1 cellular context compared by ENCODE assay signal in genomic region chr3:56818156-56818985, GRCh38.
TF ChIP-seq lines count a peak whose summit lies in the region.

No MANE protein-coding gene starts in this region.

TF ChIP-seq in HepG2, 621 proteins besides CTCF, POLR2A, EP300 and RAD21 (continued from another document and continues in another):
- TF ChIP-seq ZBTB26 (CRISPR knock-in tag; IDR thresholded peaks at IDR 0.05; ENCODE audit: borderline replicate concordance) = peak; percentile 39
- TF ChIP-seq SUZ12 (IDR thresholded peaks at IDR 0.05; ENCODE audit: low read depth, low read length) = no peak
- no peak for TF ChIP-seq ZNF646 (CRISPR knock-in tag; IDR thresholded peaks at IDR 0.05)
- no peak for TF ChIP-seq SMYD3 (CRISPR knock-in tag; IDR thresholded peaks at IDR 0.05)
- TF ChIP-seq ARHGAP35 (CRISPR knock-in tag; IDR thresholded peaks at IDR 0.05; ENCODE audit: borderline replicate concordance) = no peak
- TF ChIP-seq ATF7-NPFF (CRISPR knock-in tag; IDR thresholded peaks at IDR 0.05; ENCODE audit: low read depth) = no peak
- TF ChIP-seq, protein P1, sequence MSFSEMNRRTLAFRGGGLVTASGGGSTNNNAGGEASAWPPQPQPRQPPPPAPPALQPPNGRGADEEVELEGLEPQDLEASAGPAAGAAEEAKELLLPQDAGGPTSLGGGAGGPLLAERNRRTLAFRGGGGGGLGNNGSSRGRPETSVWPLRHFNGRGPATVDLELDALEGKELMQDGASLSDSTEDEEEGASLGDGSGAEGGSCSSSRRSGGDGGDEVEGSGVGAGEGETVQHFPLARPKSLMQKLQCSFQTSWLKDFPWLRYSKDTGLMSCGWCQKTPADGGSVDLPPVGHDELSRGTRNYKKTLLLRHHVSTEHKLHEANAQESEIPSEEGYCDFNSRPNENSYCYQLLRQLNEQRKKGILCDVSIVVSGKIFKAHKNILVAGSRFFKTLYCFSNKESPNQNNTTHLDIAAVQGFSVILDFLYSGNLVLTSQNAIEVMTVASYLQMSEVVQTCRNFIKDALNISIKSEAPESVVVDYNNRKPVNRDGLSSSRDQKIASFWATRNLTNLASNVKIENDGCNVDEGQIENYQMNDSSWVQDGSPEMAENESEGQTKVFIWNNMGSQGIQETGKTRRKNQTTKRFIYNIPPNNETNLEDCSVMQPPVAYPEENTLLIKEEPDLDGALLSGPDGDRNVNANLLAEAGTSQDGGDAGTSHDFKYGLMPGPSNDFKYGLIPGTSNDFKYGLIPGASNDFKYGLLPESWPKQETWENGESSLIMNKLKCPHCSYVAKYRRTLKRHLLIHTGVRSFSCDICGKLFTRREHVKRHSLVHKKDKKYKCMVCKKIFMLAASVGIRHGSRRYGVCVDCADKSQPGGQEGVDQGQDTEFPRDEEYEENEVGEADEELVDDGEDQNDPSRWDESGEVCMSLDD (CRISPR knock-in tag; IDR thresholded peaks at IDR 0.05; ENCODE audit: borderline replicate concordance) = no peak
- no peak for TF ChIP-seq FOXP1 (IDR thresholded peaks at IDR 0.05)
- peak; percentile 52; the same call in 1 of the 2 replicates for TF ChIP-seq FOXP1 (CRISPR knock-in tag; IDR thresholded peaks at IDR 0.05)
- no peak for TF ChIP-seq ZNF567 (CRISPR knock-in tag; IDR thresholded peaks at IDR 0.05; ENCODE audit: borderline replicate concordance)
- TF ChIP-seq, protein P2, sequence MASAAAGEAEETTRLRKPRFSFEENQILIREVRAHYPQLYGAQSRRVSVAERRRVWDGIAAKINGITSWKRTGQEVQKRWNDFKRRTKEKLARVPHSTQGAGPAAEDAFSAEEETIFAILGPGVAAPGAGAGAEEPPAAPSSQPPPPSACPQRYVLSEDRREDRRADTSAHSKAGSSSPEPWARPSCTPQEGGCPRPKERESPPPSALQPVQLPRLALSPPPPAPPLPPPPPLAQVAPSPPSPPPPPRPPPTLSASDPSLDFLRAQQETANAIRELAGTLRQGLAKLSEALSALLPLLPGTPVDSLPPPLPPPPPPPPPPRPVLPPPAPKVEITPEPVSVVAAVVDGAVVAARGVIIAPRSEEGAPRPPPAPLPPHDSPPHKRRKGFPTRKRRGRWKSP (CRISPR knock-in tag; IDR thresholded peaks at IDR 0.05) = no peak
- TF ChIP-seq, protein P3, sequence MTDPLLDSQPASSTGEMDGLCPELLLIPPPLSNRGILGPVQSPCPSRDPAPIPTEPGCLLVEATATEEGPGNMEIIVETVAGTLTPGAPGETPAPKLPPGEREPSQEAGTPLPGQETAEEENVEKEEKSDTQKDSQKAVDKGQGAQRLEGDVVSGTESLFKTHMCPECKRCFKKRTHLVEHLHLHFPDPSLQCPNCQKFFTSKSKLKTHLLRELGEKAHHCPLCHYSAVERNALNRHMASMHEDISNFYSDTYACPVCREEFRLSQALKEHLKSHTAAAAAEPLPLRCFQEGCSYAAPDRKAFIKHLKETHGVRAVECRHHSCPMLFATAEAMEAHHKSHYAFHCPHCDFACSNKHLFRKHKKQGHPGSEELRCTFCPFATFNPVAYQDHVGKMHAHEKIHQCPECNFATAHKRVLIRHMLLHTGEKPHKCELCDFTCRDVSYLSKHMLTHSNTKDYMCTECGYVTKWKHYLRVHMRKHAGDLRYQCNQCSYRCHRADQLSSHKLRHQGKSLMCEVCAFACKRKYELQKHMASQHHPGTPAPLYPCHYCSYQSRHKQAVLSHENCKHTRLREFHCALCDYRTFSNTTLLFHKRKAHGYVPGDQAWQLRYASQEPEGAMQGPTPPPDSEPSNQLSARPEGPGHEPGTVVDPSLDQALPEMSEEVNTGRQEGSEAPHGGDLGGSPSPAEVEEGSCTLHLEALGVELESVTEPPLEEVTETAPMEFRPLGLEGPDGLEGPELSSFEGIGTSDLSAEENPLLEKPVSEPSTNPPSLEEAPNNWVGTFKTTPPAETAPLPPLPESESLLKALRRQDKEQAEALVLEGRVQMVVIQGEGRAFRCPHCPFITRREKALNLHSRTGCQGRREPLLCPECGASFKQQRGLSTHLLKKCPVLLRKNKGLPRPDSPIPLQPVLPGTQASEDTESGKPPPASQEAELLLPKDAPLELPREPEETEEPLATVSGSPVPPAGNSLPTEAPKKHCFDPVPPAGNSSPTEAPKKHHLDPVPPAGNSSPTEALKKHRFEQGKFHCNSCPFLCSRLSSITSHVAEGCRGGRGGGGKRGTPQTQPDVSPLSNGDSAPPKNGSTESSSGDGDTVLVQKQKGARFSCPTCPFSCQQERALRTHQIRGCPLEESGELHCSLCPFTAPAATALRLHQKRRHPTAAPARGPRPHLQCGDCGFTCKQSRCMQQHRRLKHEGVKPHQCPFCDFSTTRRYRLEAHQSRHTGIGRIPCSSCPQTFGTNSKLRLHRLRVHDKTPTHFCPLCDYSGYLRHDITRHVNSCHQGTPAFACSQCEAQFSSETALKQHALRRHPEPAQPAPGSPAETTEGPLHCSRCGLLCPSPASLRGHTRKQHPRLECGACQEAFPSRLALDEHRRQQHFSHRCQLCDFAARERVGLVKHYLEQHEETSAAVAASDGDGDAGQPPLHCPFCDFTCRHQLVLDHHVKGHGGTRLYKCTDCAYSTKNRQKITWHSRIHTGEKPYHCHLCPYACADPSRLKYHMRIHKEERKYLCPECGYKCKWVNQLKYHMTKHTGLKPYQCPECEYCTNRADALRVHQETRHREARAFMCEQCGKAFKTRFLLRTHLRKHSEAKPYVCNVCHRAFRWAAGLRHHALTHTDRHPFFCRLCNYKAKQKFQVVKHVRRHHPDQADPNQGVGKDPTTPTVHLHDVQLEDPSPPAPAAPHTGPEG (CRISPR knock-in tag; IDR thresholded peaks at IDR 0.05) = no peak; the same call in 1 of the 2 replicates
- TF ChIP-seq ZNF180 (CRISPR knock-in tag; IDR thresholded peaks at IDR 0.05; ENCODE audit: borderline replicate concordance, low read depth) = no peak
- no peak for TF ChIP-seq DZIP1 (CRISPR knock-in tag; IDR thresholded peaks at IDR 0.05)
- TF ChIP-seq ZNF670 (CRISPR knock-in tag; IDR thresholded peaks at IDR 0.05; ENCODE audit: borderline replicate concordance) = no peak
- no peak for TF ChIP-seq ELF1 (CRISPR knock-in tag; IDR thresholded peaks at IDR 0.05)
- TF ChIP-seq, protein P4, sequence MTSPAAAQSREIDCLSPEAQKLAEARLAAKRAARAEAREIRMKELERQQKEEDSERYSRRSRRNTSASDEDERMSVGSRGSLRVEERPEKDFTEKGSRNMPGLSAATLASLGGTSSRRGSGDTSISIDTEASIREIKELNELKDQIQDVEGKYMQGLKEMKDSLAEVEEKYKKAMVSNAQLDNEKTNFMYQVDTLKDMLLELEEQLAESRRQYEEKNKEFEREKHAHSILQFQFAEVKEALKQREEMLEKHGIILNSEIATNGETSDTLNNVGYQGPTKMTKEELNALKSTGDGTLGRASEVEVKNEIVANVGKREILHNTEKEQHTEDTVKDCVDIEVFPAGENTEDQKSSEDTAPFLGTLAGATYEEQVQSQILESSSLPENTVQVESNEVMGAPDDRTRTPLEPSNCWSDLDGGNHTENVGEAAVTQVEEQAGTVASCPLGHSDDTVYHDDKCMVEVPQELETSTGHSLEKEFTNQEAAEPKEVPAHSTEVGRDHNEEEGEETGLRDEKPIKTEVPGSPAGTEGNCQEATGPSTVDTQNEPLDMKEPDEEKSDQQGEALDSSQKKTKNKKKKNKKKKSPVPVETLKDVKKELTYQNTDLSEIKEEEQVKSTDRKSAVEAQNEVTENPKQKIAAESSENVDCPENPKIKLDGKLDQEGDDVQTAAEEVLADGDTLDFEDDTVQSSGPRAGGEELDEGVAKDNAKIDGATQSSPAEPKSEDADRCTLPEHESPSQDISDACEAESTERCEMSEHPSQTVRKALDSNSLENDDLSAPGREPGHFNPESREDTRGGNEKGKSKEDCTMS (CRISPR knock-in tag; conservative IDR thresholded peaks at IDR 0.05) = no peak
- TF ChIP-seq RBM39 (IDR thresholded peaks at IDR 0.05; ENCODE audit: low read depth, low read length, poor library complexity, severe bottlenecking) = no peak
- TF ChIP-seq, protein P5, sequence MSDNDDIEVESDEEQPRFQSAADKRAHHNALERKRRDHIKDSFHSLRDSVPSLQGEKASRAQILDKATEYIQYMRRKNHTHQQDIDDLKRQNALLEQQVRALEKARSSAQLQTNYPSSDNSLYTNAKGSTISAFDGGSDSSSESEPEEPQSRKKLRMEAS (IDR thresholded peaks at IDR 0.05) = no peak
- TF ChIP-seq SOX6 (IDR thresholded peaks at IDR 0.05) = no peak
- TF ChIP-seq SOX6 (CRISPR knock-in tag; IDR thresholded peaks at IDR 0.05) = peak; percentile 91
- no peak for TF ChIP-seq ZNF572 (CRISPR knock-in tag; IDR thresholded peaks at IDR 0.05)
- TF ChIP-seq NRL (CRISPR knock-in tag; IDR thresholded peaks at IDR 0.05; ENCODE audit: borderline replicate concordance) = no peak
- TF ChIP-seq ZMYM2 (CRISPR knock-in tag; IDR thresholded peaks at IDR 0.05) = no peak
- no peak for TF ChIP-seq ARNT2 (CRISPR knock-in tag; IDR thresholded peaks at IDR 0.05; ENCODE audit: low read depth)
- no peak for TF ChIP-seq ZNF143 (CRISPR knock-in tag; IDR thresholded peaks at IDR 0.05)
- peak; percentile 20; the same call in 1 of the 2 replicates for TF ChIP-seq ZNF292 (CRISPR knock-in tag; IDR thresholded peaks at IDR 0.05; ENCODE audit: borderline replicate concordance, low read depth)
- no peak for TF ChIP-seq ZNF891 (CRISPR knock-in tag; IDR thresholded peaks at IDR 0.05)
- no peak for TF ChIP-seq ZNF121 (CRISPR knock-in tag; IDR thresholded peaks at IDR 0.05)
- no peak for TF ChIP-seq ZSCAN9 (CRISPR knock-in tag; IDR thresholded peaks at IDR 0.05; ENCODE audit: borderline replicate concordance)
- TF ChIP-seq ZNF235 (CRISPR knock-in tag; IDR thresholded peaks at IDR 0.05; ENCODE audit: borderline replicate concordance) = no peak
- TF ChIP-seq ETS1 (CRISPR knock-in tag; IDR thresholded peaks at IDR 0.05) = no peak
